ENCODE assay signal across 9 cellular contexts in the genomic region with DNA sequence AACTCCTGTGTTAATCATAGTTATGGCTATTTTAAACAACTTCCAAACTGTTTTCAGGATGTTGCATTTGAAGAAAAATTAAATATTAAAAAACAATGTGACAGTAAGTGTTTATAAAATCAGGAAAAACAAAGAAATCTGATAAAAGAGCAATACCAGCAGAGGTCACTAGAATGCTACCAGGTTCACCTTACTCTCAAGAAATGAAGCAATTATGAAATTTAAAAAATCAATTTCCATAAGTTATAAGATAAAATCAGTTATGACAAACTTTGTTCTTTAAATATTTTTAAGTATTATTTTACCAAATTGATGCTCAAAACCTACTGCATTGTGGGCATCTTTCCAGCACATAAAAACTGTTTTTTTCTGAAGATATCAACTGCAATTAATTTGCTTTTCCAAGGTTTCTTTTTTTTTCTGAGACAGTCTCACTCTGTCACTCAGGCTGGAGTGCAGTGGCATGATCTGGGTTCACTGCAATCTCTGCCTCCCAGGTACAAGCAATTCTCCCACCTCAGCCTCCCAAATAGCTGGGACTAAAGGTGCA. TPM values are rescaled to one million over a fixed set of nuclear protein-coding genes. Genes with fewer than 3 reads are reported as not detected.
DNase-seq lines count a peak whose midpoint lies in the region; ATAC-seq and TF ChIP-seq lines count a peak whose summit lies in the region.
"Had no signal": no experiment of that assay in that cellular context is flagged by ENCODE, and none has a peak within 500 bp of the region (broad histone marks: within the 10 kb centered on the region; RNA-seq: fewer than 3 reads in every experiment).

No MANE protein-coding gene starts in this region.

- no peak overlapping the region for H3K4me3 ChIP-seq in left ventricle myocardium inferior
- H3K4me3 ChIP-seq in Panc1 (ENCODE audit: low read depth in 2 of 2, low read length in 2 of 2), result no peak overlapping the region
- H3K4me3 ChIP-seq in fibroblast of pulmonary artery (replicated peaks; ENCODE audit: low read depth, low read length), result no peak overlapping the region

- H3K4me1 Mint-ChIP-seq in type B pancreatic cell (ENCODE audit: unreplicated experiment), result no peaks in the 10 kb centered on the region

- H3K27me3 Mint-ChIP-seq in type B pancreatic cell, result no peaks in the 10 kb centered on the region

- no peaks in the 10 kb centered on the region for H3K9me3 ChIP-seq in left ventricle myocardium inferior (replicated peaks)
- no peaks in the 10 kb centered on the region for H3K9me3 ChIP-seq in Panc1 (ENCODE audit: control insufficient read depth, insufficient read depth, low read depth, low read length)

- H3K36me3 Mint-ChIP-seq in type B pancreatic cell, result peaks cover 10% of the 10 kb centered on the region

- no peak overlapping the region for H3K27ac Mint-ChIP-seq in type B pancreatic cell

- CTCF ChIA-PET in Panc1 (lab: Charles Lee), result no interaction called here

- intact Hi-C loops in left ventricle myocardium inferior (cut with micrococcal nuclease) (no loop called here), left cardiac atrium (cut with DNase I) (loop anchor here in 1 of 2 donors (10.0 kb wide), 1 partner anchor 184 kb away; no protein-coding TSS in a partner anchor), Panc1 (cut with micrococcal nuclease; ENCODE audit: unreplicated experiment) (loop anchor here (5.0 kb wide), 2 partner anchors 57 to 187 kb away; no protein-coding TSS in a partner anchor), left colon (cut with DNase I, micrococcal nuclease) (no loop called here)

- TF ChIP-seq CTCF in left ventricle myocardium inferior (IDR thresholded peaks at IDR 0.05; ENCODE audit: borderline replicate concordance) (peak; percentile 55), Panc1 (IDR thresholded peaks at IDR 0.05) (peak; percentile 51; the same call in 1 of the 2 replicates), fibroblast of pulmonary artery (IDR thresholded peaks at IDR 0.05; ENCODE audit: low read length, missing control alignments) (peak; percentile 60), type B pancreatic cell (conservative IDR thresholded peaks at IDR 0.05) (peak; percentile 65)

- H3K9me3 Mint-ChIP-seq in type B pancreatic cell, result no peaks in the 10 kb centered on the region

- H3K36me3 ChIP-seq in left ventricle myocardium inferior (peaks cover 32% of the 10 kb centered on the region), Panc1 (ENCODE audit: control insufficient read depth, insufficient read depth, low read length) (peaks cover 13% of the 10 kb centered on the region; the same call in 1 of the 2 replicates)

- in situ Hi-C loops in Panc1 (cut with HindIII; ENCODE audit: low pct_unique_long_range_greater_than_20kb, low sequenced_read_pairs), result no loop called here

- no peak overlapping the region for H3K4me3 Mint-ChIP-seq in type B pancreatic cell

- no peak for DNase-seq in left ventricle myocardium inferior
- no peak for DNase-seq in left cardiac atrium
- DNase-seq in Panc1 (ENCODE audit: low read depth, low spot score), result no peak
- DNase-seq in fibroblast of pulmonary artery (ENCODE audit: low read depth), result peak; percentile 65
- DNase-seq in type B pancreatic cell (ENCODE audit: extremely low spot score, unreplicated experiment), result no peak
- DNase-seq in left colon, result no peak
- DNase-seq: DMS153 had no signal

- no TSS peak for BruUV-seq in Panc1 (replicated peaks; lab: Mats Ljungman, UMichigan)

- no peak overlapping the region for H3K27ac ChIP-seq in left ventricle myocardium inferior (replicated peaks)
- H3K27ac ChIP-seq in Panc1 (ENCODE audit: low read length), result no peak overlapping the region

- POLR2A ChIA-PET in Panc1 (lab: Charles Lee), result interaction anchor here (0.6 kb wide), 1 partner anchor 159 kb away, joined by 3 read pairs; no protein-coding TSS in a partner anchor

- ATAC-seq in left cardiac atrium (no peak), Panc1 (no peak), left colon (no peak), HG03175 (IDR thresholded peaks at IDR 0.05; ENCODE audit: unreplicated experiment) (no peak), GM21390 (IDR thresholded peaks at IDR 0.05; ENCODE audit: unreplicated experiment) (no peak)

- H3K4me1 ChIP-seq in left ventricle myocardium inferior (peaks cover 12% of the 10 kb centered on the region), Panc1 (ENCODE audit: control insufficient read depth, insufficient read depth, low read length) (no peaks in the 10 kb centered on the region; the same call in 1 of the 2 replicates)

- H3K27me3 ChIP-seq in left ventricle myocardium inferior (ENCODE audit: low read depth) (no peaks in the 10 kb centered on the region), Panc1 (ENCODE audit: control insufficient read depth, insufficient read depth, low read length) (no peaks in the 10 kb centered on the region)

RNA-seq across cellular contexts. Expression of a gene that starts 50.7 kb away (rescaled TPM):
- total RNA-seq in left ventricle myocardium inferior (113 TPM), left cardiac atrium (100 to 1,000 TPM; 110 to 180 TPM), Panc1 (2021; ENCODE audit: unreplicated experiment) (259 TPM), type B pancreatic cell (ENCODE audit: low replicate concordance) (79.2 and 81.0 TPM in 2 replicates), left colon (10 to 100 TPM; 53.4 to 69.7 TPM)
- 147 TPM for polyA plus RNA-seq in Panc1 (2012; ENCODE audit: insufficient read length)
